In the genomic region with DNA sequence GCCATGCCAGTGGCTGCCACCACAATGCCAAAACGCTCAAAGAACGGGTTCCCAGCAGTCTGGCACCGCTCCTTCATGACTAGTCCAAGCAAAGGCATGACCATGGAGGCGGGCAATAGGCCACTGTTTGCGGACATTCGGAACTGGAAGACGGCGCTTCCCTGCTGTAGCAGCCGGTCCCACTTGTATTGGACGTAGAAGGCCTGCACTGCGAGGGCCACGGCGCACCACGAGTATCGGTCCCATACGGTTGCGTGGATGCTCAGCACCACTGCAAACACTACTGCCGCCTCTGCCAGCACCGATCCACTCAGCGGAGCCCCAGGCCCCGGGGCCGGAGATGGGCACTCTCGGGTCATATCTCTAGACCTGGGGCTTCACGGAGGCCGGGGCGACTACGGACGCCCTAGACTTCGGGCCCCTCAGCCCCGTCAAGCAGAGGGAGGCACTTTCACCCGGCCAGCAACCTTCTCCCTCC, we compare ENCODE assay signal across 1 cellular context.
A peak's percentile ranks its signal among the peaks of the same experiment; 100 is the strongest.
TF ChIP-seq lines count a peak whose summit lies in the region.

No MANE protein-coding gene starts in this region.

TF ChIP-seq in K562, 482 proteins besides CTCF, POLR2A, EP300 and RAD21 (continued from another document):
- TF ChIP-seq, protein P1, sequence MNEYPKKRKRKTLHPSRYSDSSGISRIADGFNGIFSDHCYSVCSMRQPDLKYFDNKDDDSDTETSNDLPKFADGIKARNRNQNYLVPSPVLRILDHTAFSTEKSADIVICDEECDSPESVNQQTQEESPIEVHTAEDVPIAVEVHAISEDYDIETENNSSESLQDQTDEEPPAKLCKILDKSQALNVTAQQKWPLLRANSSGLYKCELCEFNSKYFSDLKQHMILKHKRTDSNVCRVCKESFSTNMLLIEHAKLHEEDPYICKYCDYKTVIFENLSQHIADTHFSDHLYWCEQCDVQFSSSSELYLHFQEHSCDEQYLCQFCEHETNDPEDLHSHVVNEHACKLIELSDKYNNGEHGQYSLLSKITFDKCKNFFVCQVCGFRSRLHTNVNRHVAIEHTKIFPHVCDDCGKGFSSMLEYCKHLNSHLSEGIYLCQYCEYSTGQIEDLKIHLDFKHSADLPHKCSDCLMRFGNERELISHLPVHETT (CRISPR knock-in tag; conservative IDR thresholded peaks at IDR 0.05 in 1 of 2, IDR thresholded peaks at IDR 0.05 in 1 of 2) = 0 out of 4 replicates have a peak, but pooled peaks of 1 of the 2 experiments have one; percentile 65
- TF ChIP-seq FOXK2 (conservative IDR thresholded peaks at IDR 0.05 in 1 of 2, IDR thresholded peaks at IDR 0.05 in 1 of 2; ENCODE audit: low read depth in 2 of 2) (no peak), FOXK1 (CRISPR knock-in tag; IDR thresholded peaks at IDR 0.05; ENCODE audit: borderline replicate concordance) (peak; percentile 48; the same call in 1 of the 2 replicates), SREBF2 (CRISPR knock-in tag; IDR thresholded peaks at IDR 0.05) (0 out of 2 replicates have a peak, but pooled peaks have one; percentile 25), E4F1 (CRISPR knock-in tag; IDR thresholded peaks at IDR 0.05; ENCODE audit: borderline replicate concordance) (no peak), L3MBTL2 (IDR thresholded peaks at IDR 0.05) (peak; percentile 2; the same call in 1 of the 2 replicates), DMBX1 (CRISPR knock-in tag; IDR thresholded peaks at IDR 0.05; ENCODE audit: borderline replicate concordance) (no peak)
- TF ChIP-seq, protein P2, sequence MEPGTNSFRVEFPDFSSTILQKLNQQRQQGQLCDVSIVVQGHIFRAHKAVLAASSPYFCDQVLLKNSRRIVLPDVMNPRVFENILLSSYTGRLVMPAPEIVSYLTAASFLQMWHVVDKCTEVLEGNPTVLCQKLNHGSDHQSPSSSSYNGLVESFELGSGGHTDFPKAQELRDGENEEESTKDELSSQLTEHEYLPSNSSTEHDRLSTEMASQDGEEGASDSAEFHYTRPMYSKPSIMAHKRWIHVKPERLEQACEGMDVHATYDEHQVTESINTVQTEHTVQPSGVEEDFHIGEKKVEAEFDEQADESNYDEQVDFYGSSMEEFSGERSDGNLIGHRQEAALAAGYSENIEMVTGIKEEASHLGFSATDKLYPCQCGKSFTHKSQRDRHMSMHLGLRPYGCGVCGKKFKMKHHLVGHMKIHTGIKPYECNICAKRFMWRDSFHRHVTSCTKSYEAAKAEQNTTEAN (CRISPR knock-in tag; IDR thresholded peaks at IDR 0.05) = 0 out of 2 replicates have a peak, but pooled peaks have one; percentile 4
